Comparison of ENCODE assay signal across 15 cellular contexts in the genomic region with DNA sequence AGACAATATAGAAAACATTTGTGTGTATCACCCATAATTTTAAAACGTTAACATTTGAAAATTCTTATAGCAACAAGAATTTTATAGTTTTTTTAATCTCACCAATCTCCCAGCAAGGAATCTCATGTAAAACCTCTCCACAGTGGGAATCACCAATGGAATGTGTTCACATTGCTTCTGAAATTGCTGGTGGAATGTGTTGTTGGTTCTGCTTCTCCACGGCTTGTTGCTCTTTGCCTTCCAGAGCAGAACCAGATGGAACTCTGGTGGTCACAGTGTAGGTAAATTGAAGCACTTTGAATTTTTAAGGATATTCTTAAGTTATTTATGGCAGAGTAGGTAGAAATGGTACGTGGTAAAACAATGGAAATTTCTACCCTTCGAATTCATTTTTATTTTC. TPM values are rescaled to one million over a fixed set of nuclear protein-coding genes. Genes with fewer than 3 reads are reported as not detected.
DNase-seq lines count a peak whose midpoint lies in the region; ATAC-seq and TF ChIP-seq lines count a peak whose summit lies in the region.
"Had no signal": no experiment of that assay in that cellular context is flagged by ENCODE, and none has a peak within 500 bp of the region (broad histone marks: within the 10 kb centered on the region; RNA-seq: fewer than 3 reads in every experiment).

No MANE protein-coding gene starts in this region.

- no peak overlapping the region for H2AFZ ChIP-seq in OCI-LY7 (ENCODE audit: low read length)
- H2AFZ ChIP-seq: PC-9 had no signal

- peaks cover 92% of the 10 kb centered on the region for H3K36me3 ChIP-seq in OCI-LY7 (ENCODE audit: insufficient read depth, low read length)
- H3K36me3 ChIP-seq in testis (ENCODE audit: low read depth, missing control alignments) = no peaks in the 10 kb centered on the region

- no peaks in the 10 kb centered on the region for H3K27me3 ChIP-seq in testis
- H3K27me3 ChIP-seq: BLaER1 treated with 17β-estradiol and CSF1 and Interleukin-3, amounts not matched to agents 10 nM and 100 nM had no signal

- no peaks in the 10 kb centered on the region for H3K79me2 ChIP-seq in OCI-LY7 (ENCODE audit: insufficient read depth, low read depth, low read length)

- H3K4me1 ChIP-seq in OCI-LY7 (ENCODE audit: insufficient read depth, low read length, poor library complexity, severe bottlenecking) (no peaks in the 10 kb centered on the region), testis (no peaks in the 10 kb centered on the region)
- H3K4me1 ChIP-seq: BLaER1 treated with 17β-estradiol and CSF1 and Interleukin-3, amounts not matched to agents 10 nM and 100 nM had no signal

- peaks cover 8% of the 10 kb centered on the region for H3K4me1 Mint-ChIP-seq in osteocyte (ENCODE audit: unreplicated experiment)

- POLR2A ChIA-PET in OCI-LY7 (lab: Charles Lee) = no interaction called here

- peaks cover 32% of the 10 kb centered on the region for H3K36me3 Mint-ChIP-seq in osteocyte (ENCODE audit: unreplicated experiment)

- H3K9me2 ChIP-seq in OCI-LY7 (ENCODE audit: insufficient read depth, low read length) = no peaks in the 10 kb centered on the region
- H3K9me2 ChIP-seq: SK-N-SH had no signal

- WGBS in testis, 2 donors = 91 to 95% methylated on average over 4 of the region's 4 CpGs

- TF ChIP-seq POLR2A in testis (IDR thresholded peaks at IDR 0.05) = no peak

- TF ChIP-seq CTCF in AG09309 (IDR thresholded peaks at IDR 0.05; ENCODE audit: control insufficient read depth, insufficient read depth, low read depth, low read length, missing control alignments) = no peak
- no peak for TF ChIP-seq CTCF in OCI-LY7 (conservative IDR thresholded peaks at IDR 0.05; ENCODE audit: low read length)
- no peak for TF ChIP-seq CTCF in osteocyte (IDR thresholded peaks at IDR 0.05)
- no peak for TF ChIP-seq CTCF in testis (IDR thresholded peaks at IDR 0.05)

- no peaks in the 10 kb centered on the region for H3K9me3 Mint-ChIP-seq in osteocyte (ENCODE audit: unreplicated experiment)

- no peaks in the 10 kb centered on the region for H3K27me3 Mint-ChIP-seq in osteocyte (ENCODE audit: unreplicated experiment)

- CTCF ChIA-PET in OCI-LY7 (lab: Charles Lee; ENCODE audit: unreplicated experiment) = no interaction called here

- H3K9me3 ChIP-seq in OCI-LY7 (ENCODE audit: low read length) = no peaks in the 10 kb centered on the region
- no peaks in the 10 kb centered on the region for H3K9me3 ChIP-seq in testis
- H3K9me3 ChIP-seq: BLaER1 treated with 17β-estradiol and CSF1 and Interleukin-3, amounts not matched to agents 10 nM and 100 nM; SK-N-SH had no signal

- H3K4me3 Mint-ChIP-seq in osteocyte (ENCODE audit: unreplicated experiment) = no peak overlapping the region

- no peak for ATAC-seq in GM21619 (IDR thresholded peaks at IDR 0.05; ENCODE audit: unreplicated experiment)
- no peak for ATAC-seq in HG03196 (IDR thresholded peaks at IDR 0.05; ENCODE audit: unreplicated experiment)

- TSS peak; percentile 20 for BruUV-seq in OCI-LY7 (replicated peaks; lab: Mats Ljungman, UMichigan)

- DNase-seq in AG09309 (ENCODE audit: low read depth) (peak; percentile 2), OCI-LY7 (ENCODE audit: low spot score) (no peak), fibroblast of peridontal ligament (ENCODE audit: extremely low read depth) (peak; percentile 41), osteocyte (ENCODE audit: extremely low spot score, unreplicated experiment) (no peak), NCI-H1930 (lab: John Stamatoyannopoulos, UW) (no peak), testis (no peak)
- DNase-seq: HCEC 1CT, NCI-H1694 treated with DMSO at 0.1 percent for 48 hours, NCI-H446, NCI-H748 treated with DMSO at 0.1 percent for 48 hours, PC-9, SK-N-SH had no signal

- H3K4me3 ChIP-seq in AG09309 (ENCODE audit: control insufficient read depth, low read depth, low read length) (no peak overlapping the region), OCI-LY7 (ENCODE audit: low read depth, low read length, poor library complexity, severe bottlenecking) (no peak overlapping the region), testis (no peak overlapping the region)
- H3K4me3 ChIP-seq: BLaER1 treated with 17β-estradiol and CSF1 and Interleukin-3, amounts not matched to agents 10 nM and 100 nM; PC-9 had no signal

- peak overlapping the region; percentile 37 for H3K27ac Mint-ChIP-seq in osteocyte (ENCODE audit: unreplicated experiment)

- H3K27ac ChIP-seq in OCI-LY7 (ENCODE audit: low read depth, low read length, poor library complexity, severe bottlenecking) = no peak overlapping the region
- H3K27ac ChIP-seq in testis = no peak overlapping the region
- H3K27ac ChIP-seq: BLaER1 treated with 17β-estradiol and CSF1 and Interleukin-3, amounts not matched to agents 10 nM and 100 nM; PC-9 had no signal

- H4K20me1 ChIP-seq in OCI-LY7 (ENCODE audit: insufficient read depth, low read length) = no peaks in the 10 kb centered on the region
- H4K20me1 ChIP-seq: BLaER1 treated with 17β-estradiol and CSF1 and Interleukin-3, amounts not matched to agents 10 nM and 100 nM had no signal

- no peak overlapping the region for H3K4me2 ChIP-seq in OCI-LY7 (ENCODE audit: low read length)
- H3K4me2 ChIP-seq: BLaER1 treated with 17β-estradiol and CSF1 and Interleukin-3, amounts not matched to agents 10 nM and 100 nM; PC-9; SK-N-SH had no signal

- intact Hi-C loops in OCI-LY7 (cut with micrococcal nuclease; ENCODE audit: unreplicated experiment) = no loop called here
- intact Hi-C loops in testis (cut with DNase I; ENCODE audit: low total_unique reads) = no loop called here

RNA-seq across cellular contexts. Expression of gene DCAF17, which starts 35.1 kb away (rescaled TPM):
- total RNA-seq in OCI-LY7 (2014; rRNA removed; shearing (Covaris generic)) = 24.1 and 25.9 TPM in 2 replicates
- total RNA-seq in OCI-LY7 (2022) (39.8 and 40.9 TPM in 2 replicates), osteocyte (19.2 and 21.9 TPM in 2 replicates), testis (10 to 100 TPM; 24.4 to 29.2 TPM)
- polyA plus RNA-seq in testis (ENCODE audit: insufficient read depth, low read depth, low replicate concordance) = 15.7 TPM

RNA-seq across cellular contexts. Expression of gene METTL8, which starts 35.4 kb away (rescaled TPM):
- total RNA-seq in OCI-LY7 (2014; rRNA removed; shearing (Covaris generic)) = 6.9 and 11.8 TPM in 2 replicates
- 28.3 and 33.0 TPM in 2 replicates for total RNA-seq in OCI-LY7 (2022)
- total RNA-seq in osteocyte = 21.7 and 27.1 TPM in 2 replicates
- 10 to 100 TPM; 24.3 to 34.3 TPM for total RNA-seq in testis
- 21.7 TPM for polyA plus RNA-seq in testis (ENCODE audit: insufficient read depth, low read depth, low replicate concordance)

RNA-seq across cellular contexts. Expression of gene CYBRD1, which starts 53.1 kb away (rescaled TPM):
- total RNA-seq in OCI-LY7 (2014; rRNA removed; shearing (Covaris generic)) = not detected in 2 replicates
- not detected in 2 replicates for total RNA-seq in OCI-LY7 (2022)
- 140 and 148 TPM in 2 replicates for total RNA-seq in osteocyte
- total RNA-seq in testis = 10 to 100 TPM; 53.1 to 53.5 TPM
- 60.1 TPM for polyA plus RNA-seq in testis (ENCODE audit: insufficient read depth, low read depth, low replicate concordance)

Comparison
In these comparisons a context has a peak if more than half of its experiments do, and no peak if none do; other contexts are left out.
1. DNase-seq: peak in AG09309 (single experiment) and fibroblast of peridontal ligament (single experiment); none in OCI-LY7 (single experiment), osteocyte (single experiment), NCI-H1930 (0 of 2) and testis (single experiment).
2. RNA of gene CYBRD1, which starts 53.1 kb away (total RNA-seq): 140 to 148 TPM in osteocyte and 53.1 to 53.5 TPM in testis; not detected in OCI-LY7; every median in the first group is over 10 times any median in the second.